In genomic region chr18:79532690-79533058, GRCh38 we compare ENCODE assay signal across 1 cellular context.
TF ChIP-seq lines count a peak whose summit lies in the region.

No MANE protein-coding gene starts in this region.

TF ChIP-seq in SK-N-SH treated with all-trans-retinoic acid at 6 μM for 48 hours, 23 proteins besides CTCF, POLR2A, EP300 and RAD21 (continued from another document):
- no peak for TF ChIP-seq POU6F1 (CRISPR knock-in tag; IDR thresholded peaks at IDR 0.05; ENCODE audit: borderline replicate concordance, low read depth)
- TF ChIP-seq CSRNP3 (CRISPR knock-in tag; IDR thresholded peaks at IDR 0.05): no peak
- TF ChIP-seq RARB (CRISPR knock-in tag; IDR thresholded peaks at IDR 0.05): no peak
- TF ChIP-seq ZFP30 (CRISPR knock-in tag; IDR thresholded peaks at IDR 0.05): no peak
- TF ChIP-seq ZNF8 (CRISPR knock-in tag; IDR thresholded peaks at IDR 0.05): no peak
- no peak for TF ChIP-seq TOX (CRISPR knock-in tag; IDR thresholded peaks at IDR 0.05; ENCODE audit: borderline replicate concordance)
- no peak for TF ChIP-seq ZFP3 (CRISPR knock-in tag; IDR thresholded peaks at IDR 0.05)
- no peak for TF ChIP-seq CREB5 (CRISPR knock-in tag; IDR thresholded peaks at IDR 0.05; ENCODE audit: low read depth)
TF ChIP-seq in SK-N-SH treated with all-trans-retinoic acid at 6 μM for 48 hours: peak in this region for 0.
